ENCODE assay signal across 1 cellular context in genomic region chr17:82205720-82206508, GRCh38.
TF ChIP-seq lines count a peak whose summit lies in the region.

No MANE protein-coding gene starts in this region.

TF ChIP-seq in HepG2, 621 proteins besides CTCF, POLR2A, EP300 and RAD21 (continued from another document and continues in another):
- TF ChIP-seq LRRFIP1 (CRISPR knock-in tag; conservative IDR thresholded peaks at IDR 0.05) (0 out of 2 replicates have a peak, but pooled peaks have one; percentile 21), HIC2 (CRISPR knock-in tag; IDR thresholded peaks at IDR 0.05; ENCODE audit: low read depth) (no peak), PPARG (CRISPR knock-in tag; conservative IDR thresholded peaks at IDR 0.05) (peak; percentile 66; the same call in 1 of the 2 replicates), ZSCAN30 (CRISPR knock-in tag; IDR thresholded peaks at IDR 0.05) (no peak), ZBTB37 (CRISPR knock-in tag; IDR thresholded peaks at IDR 0.05) (no peak), ADNP (CRISPR knock-in tag; IDR thresholded peaks at IDR 0.05) (no peak), PITX1 (CRISPR knock-in tag; IDR thresholded peaks at IDR 0.05) (peak; percentile 41; the same call in 1 of the 2 replicates), CHD2 (IDR thresholded peaks at IDR 0.05; ENCODE audit: low read depth, low read length) (no peak), IKZF4 (CRISPR knock-in tag; IDR thresholded peaks at IDR 0.05; ENCODE audit: borderline replicate concordance, low read depth, not compliant biosample characterization) (no peak), ZNF318 (CRISPR knock-in tag; IDR thresholded peaks at IDR 0.05) (no peak), CSRNP2 (CRISPR knock-in tag; conservative IDR thresholded peaks at IDR 0.05; ENCODE audit: low read depth) (no peak), SNRNP70 (IDR thresholded peaks at IDR 0.05; ENCODE audit: low read depth, low read length) (no peak), ZBTB7B (CRISPR knock-in tag; IDR thresholded peaks at IDR 0.05) (peak; percentile 76; the same call in 1 of the 2 replicates), ZNF224 (CRISPR knock-in tag; IDR thresholded peaks at IDR 0.05) (no peak), ZNF580 (CRISPR knock-in tag; IDR thresholded peaks at IDR 0.05; ENCODE audit: borderline replicate concordance, low read depth) (peak; percentile 95; the same call in 1 of the 2 replicates), ZNF274 (CRISPR knock-in tag; IDR thresholded peaks at IDR 0.05) (peak; percentile 39; the same call in 1 of the 2 replicates), ARID4A (CRISPR knock-in tag; IDR thresholded peaks at IDR 0.05; ENCODE audit: borderline replicate concordance) (peak; percentile 83), IKZF5 (CRISPR knock-in tag; IDR thresholded peaks at IDR 0.05) (peak; percentile 87), ZNF296 (CRISPR knock-in tag; conservative IDR thresholded peaks at IDR 0.05) (no peak), ZNF563 (CRISPR knock-in tag; IDR thresholded peaks at IDR 0.05) (peak; percentile 45; the same call in 1 of the 2 replicates), ZSCAN21 (CRISPR knock-in tag; IDR thresholded peaks at IDR 0.05; ENCODE audit: borderline replicate concordance) (peak; percentile 62; the same call in 1 of the 2 replicates), ZNF644 (CRISPR knock-in tag; IDR thresholded peaks at IDR 0.05; ENCODE audit: low read depth) (no peak), ZBTB49 (CRISPR knock-in tag; IDR thresholded peaks at IDR 0.05; ENCODE audit: borderline replicate concordance) (no peak), ZNF12 (CRISPR knock-in tag; IDR thresholded peaks at IDR 0.05) (no peak), ZNF33A (CRISPR knock-in tag; IDR thresholded peaks at IDR 0.05; ENCODE audit: borderline replicate concordance) (no peak), GTF3A (CRISPR knock-in tag; conservative IDR thresholded peaks at IDR 0.05) (no peak), HOXD1 (CRISPR knock-in tag; IDR thresholded peaks at IDR 0.05) (no peak), GABPA (IDR thresholded peaks at IDR 0.05; ENCODE audit: low read depth, low read length) (no peak), GABPA (CRISPR knock-in tag; IDR thresholded peaks at IDR 0.05; ENCODE audit: low read depth) (peak; percentile 62), ZNF75D (CRISPR knock-in tag; IDR thresholded peaks at IDR 0.05; ENCODE audit: borderline replicate concordance) (no peak), MED8 (CRISPR knock-in tag; IDR thresholded peaks at IDR 0.05; ENCODE audit: insufficient replicate concordance) (no peak), FOXM1 (CRISPR knock-in tag; IDR thresholded peaks at IDR 0.05) (no peak), ERF (CRISPR knock-in tag; IDR thresholded peaks at IDR 0.05) (peak; percentile 86)
